ENCODE assay signal across 9 cellular contexts in genomic region chr19:13117176-13117771, GRCh38. TPM values are rescaled to one million over a fixed set of nuclear protein-coding genes. Genes with fewer than 3 reads are reported as not detected.
DNase-seq lines count a peak whose midpoint lies in the region; TF ChIP-seq lines count a peak whose summit lies in the region.
"Had no signal": no experiment of that assay in that cellular context is flagged by ENCODE, and none has a peak within 500 bp of the region (broad histone marks: within the 10 kb centered on the region; RNA-seq: fewer than 3 reads in every experiment).

No MANE protein-coding gene starts in this region.

- intact Hi-C loops in Caco-2 (cut with micrococcal nuclease; ENCODE audit: unreplicated experiment) = loop anchor here (2.0 kb wide), 1 partner anchor 34 kb away; the partner anchor contains the start of genes IER2 and STX10

- no peaks in the 10 kb centered on the region for H3K4me1 ChIP-seq in Caco-2
- H3K4me1 ChIP-seq in KMS-11 (ENCODE audit: low read depth, poor library complexity, severe bottlenecking) = peaks cover 17% of the 10 kb centered on the region

- H3K36me3 ChIP-seq in Caco-2 (ENCODE audit: control insufficient read depth, insufficient read depth, low read length) (peaks cover 1% of the 10 kb centered on the region), KMS-11 (ENCODE audit: insufficient read depth) (no peaks in the 10 kb centered on the region)

- H3K4me2 ChIP-seq in KMS-11 = peak overlapping the region; percentile 76

- H3K36me3 Mint-ChIP-seq in Caco-2 (ENCODE audit: insufficient read depth, unreplicated experiment) (peaks cover 18% of the 10 kb centered on the region), mesothelial cell of epicardium (peaks cover 2% of the 10 kb centered on the region)

- H3K4me3 Mint-ChIP-seq in Caco-2 (ENCODE audit: unreplicated experiment) (peak overlapping the region; percentile 100), mesothelial cell of epicardium (peak overlapping the region; percentile 95)

- no TSS peak for BruUV-seq in Caco-2 (replicated peaks; lab: Mats Ljungman, UMichigan)

- DNase-seq in Caco-2 = no peak
- DNase-seq in cardiac fibroblast (ENCODE audit: low read depth in 2 of 2) = no peak
- DNase-seq in mesothelial cell of epicardium (ENCODE audit: low spot score in 2 of 2, unreplicated experiment in 2 of 2) = no peak
- no peak for DNase-seq in epidermal melanocyte (ENCODE audit: insufficient read length, low spot score)
- DNase-seq in NCI-H1048 (lab: John Stamatoyannopoulos, UW) = no peak
- no peak for DNase-seq in NCI-H1436 (lab: John Stamatoyannopoulos, UW)
- no peak for DNase-seq in GM10248 (ENCODE audit: extremely low spot score)

- POLR2A ChIA-PET in Caco-2 (lab: Charles Lee) = interaction anchor here (0.7 to 1.0 kb wide), 3 partner anchors 32 to 47 kb away, joined by 3 to 6 read pairs (median 4); no protein-coding TSS in a partner anchor
- POLR2A ChIA-PET in GM10248 (lab: Yijun Ruan, JAX) = interaction anchor here (0.5 to 1.6 kb wide), 3 partner anchors 13 to 175 kb away, joined by 4 to 10 read pairs (median 9); no protein-coding TSS in a partner anchor

- H3K79me2 ChIP-seq in KMS-11 (ENCODE audit: insufficient read depth, low read depth) = peaks cover 57% of the 10 kb centered on the region

- peaks cover 4% of the 10 kb centered on the region; the same call in 1 of the 2 replicates for H4K20me1 ChIP-seq in KMS-11 (ENCODE audit: insufficient read depth)

- no peaks in the 10 kb centered on the region for H3K27me3 ChIP-seq in Caco-2 (replicated peaks; ENCODE audit: control insufficient read depth, insufficient read depth, low read length)
- H3K27me3 ChIP-seq in KMS-11 (ENCODE audit: insufficient read depth, low read depth) = no peaks in the 10 kb centered on the region

- peak overlapping the region; percentile 75 for H3K27ac ChIP-seq in KMS-11

- H3K27ac Mint-ChIP-seq in Caco-2 (ENCODE audit: unreplicated experiment) (peak overlapping the region; percentile 96), mesothelial cell of epicardium (peak overlapping the region; percentile 97)

- no peaks in the 10 kb centered on the region for H3K27me3 Mint-ChIP-seq in Caco-2 (ENCODE audit: insufficient read depth, unreplicated experiment)
- H3K27me3 Mint-ChIP-seq in mesothelial cell of epicardium (ENCODE audit: low read depth) = no peaks in the 10 kb centered on the region

- H3K9ac ChIP-seq in KMS-11 = peak overlapping the region; percentile 90

- peak overlapping the region; percentile 75 for H2AFZ ChIP-seq in KMS-11 (ENCODE audit: low read depth)

- no peak for TF ChIP-seq CTCF in Caco-2 (IDR thresholded peaks at IDR 0.05; ENCODE audit: insufficient read depth in 1 of 2, low read depth in 1 of 2, low read length in 1 of 2, severe bottlenecking in 1 of 2, unreplicated experiment in 1 of 2)
- no peak for TF ChIP-seq CTCF in KMS-11 (conservative IDR thresholded peaks at IDR 0.05; ENCODE audit: low read depth, low read length)
- no peak for TF ChIP-seq CTCF in cardiac fibroblast (IDR thresholded peaks at IDR 0.05; ENCODE audit: low read depth, low read length)
- no peak for TF ChIP-seq CTCF in mesothelial cell of epicardium (IDR thresholded peaks at IDR 0.05; ENCODE audit: unreplicated experiment)
- TF ChIP-seq CTCF in GM10248 (IDR thresholded peaks at IDR 0.05; ENCODE audit: control extremely low read depth, extremely low read depth, low read depth, missing control alignments) = no peak

- CTCF ChIA-PET in Caco-2 (lab: Charles Lee) (interaction anchor here (0.5 to 0.9 kb wide), 4 partner anchors 68 to 151 kb away, joined by 3 to 4 read pairs (median 4); no protein-coding TSS in a partner anchor), GM10248 (lab: Yijun Ruan, JAX) (interaction anchor here (0.7 to 1.9 kb wide), 5 partner anchors 13 to 152 kb away, joined by 3 to 13 read pairs (median 4); no protein-coding TSS in a partner anchor)

- H3K4me1 Mint-ChIP-seq in Caco-2 (ENCODE audit: low read depth, unreplicated experiment) (peaks cover 6% of the 10 kb centered on the region), mesothelial cell of epicardium (peaks cover 42% of the 10 kb centered on the region)

- no peaks in the 10 kb centered on the region for H3K9me3 Mint-ChIP-seq in Caco-2 (ENCODE audit: unreplicated experiment)
- H3K9me3 Mint-ChIP-seq in mesothelial cell of epicardium = no peaks in the 10 kb centered on the region

- no peaks in the 10 kb centered on the region for H3K9me3 ChIP-seq in Caco-2

- peak overlapping the region; percentile 93 for H3K4me3 ChIP-seq in Caco-2 (ENCODE audit: low read depth, low read length)
- H3K4me3 ChIP-seq in KMS-11 (IDR thresholded peaks at IDR 0.05; ENCODE audit: insufficient read depth, low read depth, low read length) = no peak overlapping the region
- peak overlapping the region; percentile 98 to 99 for H3K4me3 ChIP-seq in cardiac fibroblast (replicated peaks in 1 of 2; ENCODE audit: low read depth in 2 of 2, low read length in 2 of 2)

RNA-seq across cellular contexts. Expression of gene TRMT1, which starts 0.7 kb away (rescaled TPM):
- total RNA-seq in Caco-2 (2022) (42.6 and 46.4 TPM in 2 replicates), mesothelial cell of epicardium (53.9 to 58.6 TPM (median 57.0 TPM) in 3 replicates)

RNA-seq across cellular contexts. Expression of gene NACC1, which starts 0.8 kb away (rescaled TPM):
- 89.6 and 92.7 TPM in 2 replicates for total RNA-seq in Caco-2 (2022)
- total RNA-seq in mesothelial cell of epicardium = 63.0 to 76.4 TPM (median 74.5 TPM) in 3 replicates

RNA-seq across cellular contexts. Expression of gene LYL1, which starts 14.6 kb away (rescaled TPM):
- total RNA-seq in Caco-2 (2022) (0.35 and 0.59 TPM in 2 replicates), mesothelial cell of epicardium (3.4 to 4.0 TPM (median 3.8 TPM) in 3 replicates)
- total RNA-seq: LHCN-M2 had no signal

RNA-seq across cellular contexts. Expression of gene STX10, which starts 32.9 kb away (rescaled TPM):
- total RNA-seq in Caco-2 (2022) (19.3 and 26.4 TPM in 2 replicates), mesothelial cell of epicardium (52.7 to 58.4 TPM (median 56.7 TPM) in 3 replicates)

RNA-seq across cellular contexts. Expression of gene IER2, which starts 32.9 kb away (rescaled TPM):
- total RNA-seq in Caco-2 (2022) (72.0 and 72.4 TPM in 2 replicates), mesothelial cell of epicardium (278 to 284 TPM (median 282 TPM) in 3 replicates)
